1 cellular context compared by ENCODE assay signal in the genomic region with DNA sequence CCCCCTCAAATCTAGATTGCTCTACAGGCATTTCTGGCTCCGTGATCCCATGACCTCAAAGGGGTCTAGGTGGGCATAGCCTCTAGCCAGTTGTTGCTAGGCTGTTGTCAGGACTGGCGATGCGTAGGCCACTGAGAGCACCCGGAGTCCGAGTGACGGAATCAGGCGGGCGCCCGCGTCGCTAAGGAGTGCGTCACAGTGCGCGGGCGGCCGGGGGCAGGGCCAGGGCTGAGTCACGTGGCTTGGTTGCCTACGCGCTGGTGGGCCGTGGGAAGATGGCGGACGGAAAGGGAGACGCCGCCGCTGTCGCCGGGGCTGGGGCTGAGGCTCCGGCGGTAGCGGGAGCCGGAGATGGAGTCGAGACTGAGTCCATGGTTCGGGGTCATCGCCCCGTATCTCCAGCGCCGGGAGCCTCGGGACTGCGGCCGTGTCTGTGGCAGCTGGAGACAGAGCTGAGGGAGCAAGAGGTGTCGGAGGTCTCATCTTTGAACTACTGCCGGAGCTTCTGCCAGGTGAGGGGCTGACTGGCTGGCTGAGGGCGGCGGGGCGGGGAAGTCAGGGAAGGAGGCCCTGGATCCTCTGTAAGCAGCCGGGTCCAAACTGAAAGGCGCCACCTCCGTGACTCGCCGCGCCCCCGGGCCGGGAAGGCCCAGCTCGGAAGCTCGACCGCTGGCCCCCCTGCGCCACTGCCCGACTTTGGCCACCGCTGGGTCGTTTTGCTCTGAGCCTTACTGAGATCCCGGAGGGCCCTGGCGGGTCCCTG.
TF ChIP-seq lines count a peak whose summit lies in the region.

A gene with protein sequence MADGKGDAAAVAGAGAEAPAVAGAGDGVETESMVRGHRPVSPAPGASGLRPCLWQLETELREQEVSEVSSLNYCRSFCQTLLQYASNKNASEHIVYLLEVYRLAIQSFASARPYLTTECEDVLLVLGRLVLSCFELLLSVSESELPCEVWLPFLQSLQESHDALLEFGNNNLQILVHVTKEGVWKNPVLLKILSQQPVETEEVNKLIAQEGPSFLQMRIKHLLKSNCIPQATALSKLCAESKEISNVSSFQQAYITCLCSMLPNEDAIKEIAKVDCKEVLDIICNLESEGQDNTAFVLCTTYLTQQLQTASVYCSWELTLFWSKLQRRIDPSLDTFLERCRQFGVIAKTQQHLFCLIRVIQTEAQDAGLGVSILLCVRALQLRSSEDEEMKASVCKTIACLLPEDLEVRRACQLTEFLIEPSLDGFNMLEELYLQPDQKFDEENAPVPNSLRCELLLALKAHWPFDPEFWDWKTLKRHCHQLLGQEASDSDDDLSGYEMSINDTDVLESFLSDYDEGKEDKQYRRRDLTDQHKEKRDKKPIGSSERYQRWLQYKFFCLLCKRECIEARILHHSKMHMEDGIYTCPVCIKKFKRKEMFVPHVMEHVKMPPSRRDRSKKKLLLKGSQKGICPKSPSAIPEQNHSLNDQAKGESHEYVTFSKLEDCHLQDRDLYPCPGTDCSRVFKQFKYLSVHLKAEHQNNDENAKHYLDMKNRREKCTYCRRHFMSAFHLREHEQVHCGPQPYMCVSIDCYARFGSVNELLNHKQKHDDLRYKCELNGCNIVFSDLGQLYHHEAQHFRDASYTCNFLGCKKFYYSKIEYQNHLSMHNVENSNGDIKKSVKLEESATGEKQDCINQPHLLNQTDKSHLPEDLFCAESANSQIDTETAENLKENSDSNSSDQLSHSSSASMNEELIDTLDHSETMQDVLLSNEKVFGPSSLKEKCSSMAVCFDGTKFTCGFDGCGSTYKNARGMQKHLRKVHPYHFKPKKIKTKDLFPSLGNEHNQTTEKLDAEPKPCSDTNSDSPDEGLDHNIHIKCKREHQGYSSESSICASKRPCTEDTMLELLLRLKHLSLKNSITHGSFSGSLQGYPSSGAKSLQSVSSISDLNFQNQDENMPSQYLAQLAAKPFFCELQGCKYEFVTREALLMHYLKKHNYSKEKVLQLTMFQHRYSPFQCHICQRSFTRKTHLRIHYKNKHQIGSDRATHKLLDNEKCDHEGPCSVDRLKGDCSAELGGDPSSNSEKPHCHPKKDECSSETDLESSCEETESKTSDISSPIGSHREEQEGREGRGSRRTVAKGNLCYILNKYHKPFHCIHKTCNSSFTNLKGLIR (N-terminal part only) (plus strand): TSS at position 263 of the 763 bp plus-strand sequence. CDS start 13 bp downstream, at position 276.

TF ChIP-seq in HepG2, 621 proteins besides CTCF, POLR2A, EP300 and RAD21 (continued from another document and continues in another):
- TF ChIP-seq ZNF354B (CRISPR knock-in tag; IDR thresholded peaks at IDR 0.05) (0 out of 2 replicates have a peak, but pooled peaks have one; percentile 57), SAP130 (CRISPR knock-in tag; IDR thresholded peaks at IDR 0.05; ENCODE audit: low read depth) (peak; percentile 98), HMGA1 (CRISPR knock-in tag; conservative IDR thresholded peaks at IDR 0.05) (no peak), HMG20A (CRISPR knock-in tag; IDR thresholded peaks at IDR 0.05; ENCODE audit: borderline replicate concordance) (no peak), ZNF441 (CRISPR knock-in tag; IDR thresholded peaks at IDR 0.05; ENCODE audit: borderline replicate concordance) (0 out of 2 replicates have a peak, but pooled peaks have one; percentile 12), ZNF446 (CRISPR knock-in tag; IDR thresholded peaks at IDR 0.05) (no peak; the same call in 1 of the 2 replicates), TBP (CRISPR knock-in tag; IDR thresholded peaks at IDR 0.05) (peak; percentile 91; the same call in 1 of the 2 replicates), ZNF549 (CRISPR knock-in tag; IDR thresholded peaks at IDR 0.05) (no peak), ZNF326 (CRISPR knock-in tag; IDR thresholded peaks at IDR 0.05; ENCODE audit: borderline replicate concordance) (no peak), ERF (CRISPR knock-in tag; IDR thresholded peaks at IDR 0.05) (peak; percentile 87), ZNF556 (CRISPR knock-in tag; IDR thresholded peaks at IDR 0.05; ENCODE audit: borderline replicate concordance) (peak; percentile 56; the same call in 1 of the 2 replicates), DNMT1 (CRISPR knock-in tag; IDR thresholded peaks at IDR 0.05) (no peak), POLR2AphosphoS2 (IDR thresholded peaks at IDR 0.05; ENCODE audit: low read depth, low read length) (peak; percentile 76; the same call in 1 of the 2 replicates), ZNF468 (CRISPR knock-in tag; IDR thresholded peaks at IDR 0.05) (no peak), ZNF777 (CRISPR knock-in tag; IDR thresholded peaks at IDR 0.05) (peak; percentile 66; the same call in 1 of the 2 replicates), MED1 (CRISPR knock-in tag; IDR thresholded peaks at IDR 0.05) (peak; percentile 84), TCF7L2 (IDR thresholded peaks at IDR 0.05; ENCODE audit: low read depth, low read length) (no peak), PHF5A (CRISPR knock-in tag; IDR thresholded peaks at IDR 0.05; ENCODE audit: low read depth, unreplicated experiment) (peak; percentile 27)
- TF ChIP-seq, protein P1, sequence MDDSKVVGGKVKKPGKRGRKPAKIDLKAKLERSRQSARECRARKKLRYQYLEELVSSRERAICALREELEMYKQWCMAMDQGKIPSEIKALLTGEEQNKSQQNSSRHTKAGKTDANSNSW (CRISPR knock-in tag; IDR thresholded peaks at IDR 0.05; ENCODE audit: borderline replicate concordance): no peak
- TF ChIP-seq, protein P2, sequence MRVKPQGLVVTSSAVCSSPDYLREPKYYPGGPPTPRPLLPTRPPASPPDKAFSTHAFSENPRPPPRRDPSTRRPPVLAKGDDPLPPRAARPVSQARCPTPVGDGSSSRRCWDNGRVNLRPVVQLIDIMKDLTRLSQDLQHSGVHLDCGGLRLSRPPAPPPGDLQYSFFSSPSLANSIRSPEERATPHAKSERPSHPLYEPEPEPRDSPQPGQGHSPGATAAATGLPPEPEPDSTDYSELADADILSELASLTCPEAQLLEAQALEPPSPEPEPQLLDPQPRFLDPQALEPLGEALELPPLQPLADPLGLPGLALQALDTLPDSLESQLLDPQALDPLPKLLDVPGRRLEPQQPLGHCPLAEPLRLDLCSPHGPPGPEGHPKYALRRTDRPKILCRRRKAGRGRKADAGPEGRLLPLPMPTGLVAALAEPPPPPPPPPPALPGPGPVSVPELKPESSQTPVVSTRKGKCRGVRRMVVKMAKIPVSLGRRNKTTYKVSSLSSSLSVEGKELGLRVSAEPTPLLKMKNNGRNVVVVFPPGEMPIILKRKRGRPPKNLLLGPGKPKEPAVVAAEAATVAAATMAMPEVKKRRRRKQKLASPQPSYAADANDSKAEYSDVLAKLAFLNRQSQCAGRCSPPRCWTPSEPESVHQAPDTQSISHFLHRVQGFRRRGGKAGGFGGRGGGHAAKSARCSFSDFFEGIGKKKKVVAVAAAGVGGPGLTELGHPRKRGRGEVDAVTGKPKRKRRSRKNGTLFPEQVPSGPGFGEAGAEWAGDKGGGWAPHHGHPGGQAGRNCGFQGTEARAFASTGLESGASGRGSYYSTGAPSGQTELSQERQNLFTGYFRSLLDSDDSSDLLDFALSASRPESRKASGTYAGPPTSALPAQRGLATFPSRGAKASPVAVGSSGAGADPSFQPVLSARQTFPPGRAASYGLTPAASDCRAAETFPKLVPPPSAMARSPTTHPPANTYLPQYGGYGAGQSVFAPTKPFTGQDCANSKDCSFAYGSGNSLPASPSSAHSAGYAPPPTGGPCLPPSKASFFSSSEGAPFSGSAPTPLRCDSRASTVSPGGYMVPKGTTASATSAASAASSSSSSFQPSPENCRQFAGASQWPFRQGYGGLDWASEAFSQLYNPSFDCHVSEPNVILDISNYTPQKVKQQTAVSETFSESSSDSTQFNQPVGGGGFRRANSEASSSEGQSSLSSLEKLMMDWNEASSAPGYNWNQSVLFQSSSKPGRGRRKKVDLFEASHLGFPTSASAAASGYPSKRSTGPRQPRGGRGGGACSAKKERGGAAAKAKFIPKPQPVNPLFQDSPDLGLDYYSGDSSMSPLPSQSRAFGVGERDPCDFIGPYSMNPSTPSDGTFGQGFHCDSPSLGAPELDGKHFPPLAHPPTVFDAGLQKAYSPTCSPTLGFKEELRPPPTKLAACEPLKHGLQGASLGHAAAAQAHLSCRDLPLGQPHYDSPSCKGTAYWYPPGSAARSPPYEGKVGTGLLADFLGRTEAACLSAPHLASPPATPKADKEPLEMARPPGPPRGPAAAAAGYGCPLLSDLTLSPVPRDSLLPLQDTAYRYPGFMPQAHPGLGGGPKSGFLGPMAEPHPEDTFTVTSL (CRISPR knock-in tag; IDR thresholded peaks at IDR 0.05; ENCODE audit: borderline replicate concordance): no peak
- TF ChIP-seq, protein P3, sequence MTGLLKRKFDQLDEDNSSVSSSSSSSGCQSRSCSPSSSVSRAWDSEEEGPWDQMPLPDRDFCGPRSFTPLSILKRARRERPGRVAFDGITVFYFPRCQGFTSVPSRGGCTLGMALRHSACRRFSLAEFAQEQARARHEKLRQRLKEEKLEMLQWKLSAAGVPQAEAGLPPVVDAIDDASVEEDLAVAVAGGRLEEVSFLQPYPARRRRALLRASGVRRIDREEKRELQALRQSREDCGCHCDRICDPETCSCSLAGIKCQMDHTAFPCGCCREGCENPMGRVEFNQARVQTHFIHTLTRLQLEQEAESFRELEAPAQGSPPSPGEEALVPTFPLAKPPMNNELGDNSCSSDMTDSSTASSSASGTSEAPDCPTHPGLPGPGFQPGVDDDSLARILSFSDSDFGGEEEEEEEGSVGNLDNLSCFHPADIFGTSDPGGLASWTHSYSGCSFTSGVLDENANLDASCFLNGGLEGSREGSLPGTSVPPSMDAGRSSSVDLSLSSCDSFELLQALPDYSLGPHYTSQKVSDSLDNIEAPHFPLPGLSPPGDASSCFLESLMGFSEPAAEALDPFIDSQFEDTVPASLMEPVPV (CRISPR knock-in tag; IDR thresholded peaks at IDR 0.05): peak; percentile 84
- TF ChIP-seq, protein P4, sequence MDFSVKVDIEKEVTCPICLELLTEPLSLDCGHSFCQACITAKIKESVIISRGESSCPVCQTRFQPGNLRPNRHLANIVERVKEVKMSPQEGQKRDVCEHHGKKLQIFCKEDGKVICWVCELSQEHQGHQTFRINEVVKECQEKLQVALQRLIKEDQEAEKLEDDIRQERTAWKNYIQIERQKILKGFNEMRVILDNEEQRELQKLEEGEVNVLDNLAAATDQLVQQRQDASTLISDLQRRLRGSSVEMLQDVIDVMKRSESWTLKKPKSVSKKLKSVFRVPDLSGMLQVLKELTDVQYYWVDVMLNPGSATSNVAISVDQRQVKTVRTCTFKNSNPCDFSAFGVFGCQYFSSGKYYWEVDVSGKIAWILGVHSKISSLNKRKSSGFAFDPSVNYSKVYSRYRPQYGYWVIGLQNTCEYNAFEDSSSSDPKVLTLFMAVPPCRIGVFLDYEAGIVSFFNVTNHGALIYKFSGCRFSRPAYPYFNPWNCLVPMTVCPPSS (IDR thresholded peaks at IDR 0.05): no peak
- TF ChIP-seq, protein P5, sequence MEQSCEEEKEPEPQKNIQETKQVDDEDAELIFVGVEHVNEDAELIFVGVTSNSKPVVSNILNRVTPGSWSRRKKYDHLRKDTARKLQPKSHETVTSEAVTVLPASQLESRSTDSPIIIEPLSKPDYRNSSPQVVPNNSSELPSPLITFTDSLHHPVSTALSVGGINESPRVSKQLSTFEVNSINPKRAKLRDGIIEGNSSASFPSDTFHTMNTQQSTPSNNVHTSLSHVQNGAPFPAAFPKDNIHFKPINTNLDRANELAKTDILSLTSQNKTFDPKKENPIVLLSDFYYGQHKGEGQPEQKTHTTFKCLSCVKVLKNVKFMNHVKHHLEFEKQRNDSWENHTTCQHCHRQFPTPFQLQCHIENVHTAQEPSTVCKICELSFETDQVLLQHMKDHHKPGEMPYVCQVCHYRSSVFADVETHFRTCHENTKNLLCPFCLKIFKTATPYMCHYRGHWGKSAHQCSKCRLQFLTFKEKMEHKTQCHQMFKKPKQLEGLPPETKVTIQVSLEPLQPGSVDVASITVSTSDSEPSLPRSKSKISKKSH (CRISPR knock-in tag; IDR thresholded peaks at IDR 0.05; ENCODE audit: borderline replicate concordance): peak; percentile 58; the same call in 1 of the 2 replicates
- TF ChIP-seq, protein P6, sequence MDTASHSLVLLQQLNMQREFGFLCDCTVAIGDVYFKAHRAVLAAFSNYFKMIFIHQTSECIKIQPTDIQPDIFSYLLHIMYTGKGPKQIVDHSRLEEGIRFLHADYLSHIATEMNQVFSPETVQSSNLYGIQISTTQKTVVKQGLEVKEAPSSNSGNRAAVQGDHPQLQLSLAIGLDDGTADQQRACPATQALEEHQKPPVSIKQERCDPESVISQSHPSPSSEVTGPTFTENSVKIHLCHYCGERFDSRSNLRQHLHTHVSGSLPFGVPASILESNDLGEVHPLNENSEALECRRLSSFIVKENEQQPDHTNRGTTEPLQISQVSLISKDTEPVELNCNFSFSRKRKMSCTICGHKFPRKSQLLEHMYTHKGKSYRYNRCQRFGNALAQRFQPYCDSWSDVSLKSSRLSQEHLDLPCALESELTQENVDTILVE (CRISPR knock-in tag; IDR thresholded peaks at IDR 0.05): peak; percentile 76; the same call in 1 of the 2 replicates
- TF ChIP-seq, protein P7, sequence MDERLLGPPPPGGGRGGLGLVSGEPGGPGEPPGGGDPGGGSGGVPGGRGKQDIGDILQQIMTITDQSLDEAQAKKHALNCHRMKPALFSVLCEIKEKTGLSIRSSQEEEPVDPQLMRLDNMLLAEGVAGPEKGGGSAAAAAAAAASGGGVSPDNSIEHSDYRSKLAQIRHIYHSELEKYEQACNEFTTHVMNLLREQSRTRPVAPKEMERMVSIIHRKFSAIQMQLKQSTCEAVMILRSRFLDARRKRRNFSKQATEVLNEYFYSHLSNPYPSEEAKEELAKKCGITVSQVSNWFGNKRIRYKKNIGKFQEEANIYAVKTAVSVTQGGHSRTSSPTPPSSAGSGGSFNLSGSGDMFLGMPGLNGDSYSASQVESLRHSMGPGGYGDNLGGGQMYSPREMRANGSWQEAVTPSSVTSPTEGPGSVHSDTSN (CRISPR knock-in tag; IDR thresholded peaks at IDR 0.05): no peak
- TF ChIP-seq, protein P8, sequence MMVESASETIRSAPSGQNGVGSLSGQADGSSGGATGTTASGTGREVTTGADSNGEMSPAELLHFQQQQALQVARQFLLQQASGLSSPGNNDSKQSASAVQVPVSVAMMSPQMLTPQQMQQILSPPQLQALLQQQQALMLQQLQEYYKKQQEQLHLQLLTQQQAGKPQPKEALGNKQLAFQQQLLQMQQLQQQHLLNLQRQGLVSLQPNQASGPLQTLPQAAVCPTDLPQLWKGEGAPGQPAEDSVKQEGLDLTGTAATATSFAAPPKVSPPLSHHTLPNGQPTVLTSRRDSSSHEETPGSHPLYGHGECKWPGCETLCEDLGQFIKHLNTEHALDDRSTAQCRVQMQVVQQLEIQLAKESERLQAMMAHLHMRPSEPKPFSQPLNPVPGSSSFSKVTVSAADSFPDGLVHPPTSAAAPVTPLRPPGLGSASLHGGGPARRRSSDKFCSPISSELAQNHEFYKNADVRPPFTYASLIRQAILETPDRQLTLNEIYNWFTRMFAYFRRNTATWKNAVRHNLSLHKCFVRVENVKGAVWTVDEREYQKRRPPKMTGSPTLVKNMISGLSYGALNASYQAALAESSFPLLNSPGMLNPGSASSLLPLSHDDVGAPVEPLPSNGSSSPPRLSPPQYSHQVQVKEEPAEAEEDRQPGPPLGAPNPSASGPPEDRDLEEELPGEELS (CRISPR knock-in tag; IDR thresholded peaks at IDR 0.05): peak; percentile 65
- TF ChIP-seq, protein P9, sequence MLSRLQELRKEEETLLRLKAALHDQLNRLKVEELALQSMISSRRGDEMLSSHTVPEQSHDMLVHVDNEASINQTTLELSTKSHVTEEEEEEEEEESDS (CRISPR knock-in tag; IDR thresholded peaks at IDR 0.05; ENCODE audit: borderline replicate concordance): no peak
- TF ChIP-seq, protein P10, sequence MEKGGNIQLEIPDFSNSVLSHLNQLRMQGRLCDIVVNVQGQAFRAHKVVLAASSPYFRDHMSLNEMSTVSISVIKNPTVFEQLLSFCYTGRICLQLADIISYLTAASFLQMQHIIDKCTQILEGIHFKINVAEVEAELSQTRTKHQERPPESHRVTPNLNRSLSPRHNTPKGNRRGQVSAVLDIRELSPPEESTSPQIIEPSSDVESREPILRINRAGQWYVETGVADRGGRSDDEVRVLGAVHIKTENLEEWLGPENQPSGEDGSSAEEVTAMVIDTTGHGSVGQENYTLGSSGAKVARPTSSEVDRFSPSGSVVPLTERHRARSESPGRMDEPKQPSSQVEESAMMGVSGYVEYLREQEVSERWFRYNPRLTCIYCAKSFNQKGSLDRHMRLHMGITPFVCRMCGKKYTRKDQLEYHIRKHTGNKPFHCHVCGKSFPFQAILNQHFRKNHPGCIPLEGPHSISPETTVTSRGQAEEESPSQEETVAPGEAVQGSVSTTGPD (CRISPR knock-in tag; IDR thresholded peaks at IDR 0.05): no peak
